Comparison of ENCODE assay signal across 20 cellular contexts in the genomic region with DNA sequence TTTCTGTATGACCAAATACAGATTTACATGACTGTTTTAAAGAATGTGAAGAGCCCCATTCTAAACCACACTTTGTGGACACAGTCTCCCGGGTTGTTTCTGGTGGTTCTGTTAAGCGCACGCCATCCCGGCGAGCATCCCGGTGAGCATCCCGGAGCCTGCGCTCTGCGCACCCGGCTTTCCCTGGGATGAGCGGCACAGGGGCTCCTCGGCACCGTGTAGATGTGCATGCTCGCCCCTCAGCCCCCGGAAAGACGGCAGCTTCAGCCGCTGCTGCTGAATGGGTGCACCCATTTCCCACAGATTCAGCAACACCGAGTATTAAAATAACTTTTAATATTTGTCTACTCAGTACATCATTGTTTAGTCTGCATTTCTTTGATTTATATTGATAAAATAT. TPM values are rescaled to one million over a fixed set of nuclear protein-coding genes. Genes with fewer than 3 reads are reported as not detected.
DNase-seq lines count a peak whose midpoint lies in the region; ATAC-seq and TF ChIP-seq lines count a peak whose summit lies in the region.
"Had no signal": no experiment of that assay in that cellular context is flagged by ENCODE, and none has a peak within 500 bp of the region (broad histone marks: within the 10 kb centered on the region; RNA-seq: fewer than 3 reads in every experiment).

No MANE protein-coding gene starts in this region.

- TF ChIP-seq POLR2A in sigmoid colon (IDR thresholded peaks at IDR 0.05), result no peak

- H3K36me3 ChIP-seq in left lung (no peaks in the 10 kb centered on the region), sigmoid colon (peaks cover 0 to 73% (median 10%) of the 10 kb centered on the region in 4 donors)
- H3K36me3 ChIP-seq: BLaER1 treated with 17β-estradiol and CSF1 and Interleukin-3, amounts not matched to agents 10 nM and 100 nM had no signal

- H3K4me1 ChIP-seq in left lung, result no peaks in the 10 kb centered on the region
- no peaks in the 10 kb centered on the region for H3K4me1 ChIP-seq in sigmoid colon

- TF ChIP-seq EP300 in sigmoid colon (IDR thresholded peaks at IDR 0.05), result no peak

- ATAC-seq in left lung (no peak), HG02840 (IDR thresholded peaks at IDR 0.05; ENCODE audit: low FRiP score, unreplicated experiment) (no peak), HG02852 (IDR thresholded peaks at IDR 0.05; ENCODE audit: unreplicated experiment) (no peak)
- ATAC-seq: HCT116 had no signal

- H3K4me3 ChIP-seq in left lung (no peak overlapping the region), sigmoid colon (no peak overlapping the region)
- H3K4me3 ChIP-seq: BLaER1 treated with 17β-estradiol and CSF1 and Interleukin-3, amounts not matched to agents 10 nM and 100 nM; PC-9 had no signal

- H3K27me3 ChIP-seq in left lung (peaks cover 0 to 4% of the 10 kb centered on the region in 2 donors), sigmoid colon (no peaks in the 10 kb centered on the region)

- TF ChIP-seq CTCF in left lung (IDR thresholded peaks at IDR 0.05) (no peak), sigmoid colon (IDR thresholded peaks at IDR 0.05) (no peak)

- peak; percentile 89 for DNase-seq in NCI-H2107 treated with DMSO at 0.1 percent for 48 hours (lab: John Stamatoyannopoulos, UW; ENCODE audit: unreplicated experiment)
- no peak for DNase-seq in NCI-H2107 (lab: John Stamatoyannopoulos, UW)
- peak; percentile 82 for DNase-seq in COLO668 (lab: John Stamatoyannopoulos, UW; ENCODE audit: unreplicated experiment)
- DNase-seq in left lung, result peak; percentile 4 to 66
- peak; percentile 42 for DNase-seq in sigmoid colon
- DNase-seq: CD4-positive, alpha-beta T cell; COR-L47; NCI-H1048; NCI-H1436; NCI-H2081 treated with DMSO at 0.1 percent for 48 hours; NCI-H446; SHP77 treated with DMSO at 0.1 percent for 48 hours had no signal

- intact Hi-C loops in left lung (cut with DNase I), result no loop called here
- intact Hi-C loops in sigmoid colon (cut with DNase I), result no loop called here

- no peak overlapping the region for H3K27ac ChIP-seq in left lung
- H3K27ac ChIP-seq in sigmoid colon, result no peak overlapping the region
- H3K27ac ChIP-seq: BLaER1 treated with 17β-estradiol and CSF1 and Interleukin-3, amounts not matched to agents 10 nM and 100 nM; HL-60; PC-9 had no signal

- H3K9me3 ChIP-seq in left lung (no peaks in the 10 kb centered on the region), sigmoid colon (no peaks in the 10 kb centered on the region)
- H3K9me3 ChIP-seq: BLaER1 treated with 17β-estradiol and CSF1 and Interleukin-3, amounts not matched to agents 10 nM and 100 nM had no signal

- 92 to 93% methylated on average over 18 of the region's 18 CpGs for WGBS in sigmoid colon, 2 donors

RNA-seq across cellular contexts. Expression of gene GLB1L2, which starts 36.0 kb away (rescaled TPM):
- total RNA-seq in left lung (10 to 100 TPM; 10.3 to 11.9 TPM), sigmoid colon (100 to 1,000 TPM in 1 of 4 donors, 10 to 100 TPM in 3; 30.8 to 108 (median 51.0) TPM)
- 10 to 100 TPM in 1 of 3 donors, 1 to 10 TPM in 2; 4.2 to 16.5 (median 6.0) TPM for polyA plus RNA-seq in sigmoid colon

RNA-seq across cellular contexts. Expression of gene B3GAT1, which starts 44.3 kb away (rescaled TPM):
- total RNA-seq in left lung, result under 1 TPM; 0.32 to 0.58 TPM
- under 1 TPM in 3 of 4 donors, not detected in 1; 0.16 to 0.28 (median 0.27) TPM for total RNA-seq in sigmoid colon
- under 1 TPM in 1 of 3 donors, not detected in 2; 0.63 TPM for polyA plus RNA-seq in sigmoid colon
- total RNA-seq: PC-9, RPMI7951 had no signal
- polyA plus RNA-seq: AG04450 had no signal
